ENCODE assay signal across 8 cellular contexts in genomic region chr3:120198305-120198878, GRCh38.
DNase-seq lines count a peak whose midpoint lies in the region; ATAC-seq and TF ChIP-seq lines count a peak whose summit lies in the region.

No MANE protein-coding gene starts in this region.

- peak; percentile 83 for ATAC-seq in SK-N-SH treated with all-trans-retinoic acid at 6 μM for 48 hours
- no peak for ATAC-seq in HG02884 (IDR thresholded peaks at IDR 0.05; ENCODE audit: unreplicated experiment)

- DNase-seq in DMS53 (lab: John Stamatoyannopoulos, UW) (peak; percentile 39), HS-5 (ENCODE audit: low read depth) (peak; percentile 38), kidney glomerular epithelial cell (lab: John Stamatoyannopoulos, UW) (peak; percentile 38), NCI-H1436 treated with DMSO at 0.1 percent for 48 hours (lab: John Stamatoyannopoulos, UW) (no peak), amniotic stem cell (lab: John Stamatoyannopoulos, UW) (no peak), epidermal melanocyte (ENCODE audit: insufficient read length, low spot score) (no peak)

TF ChIP-seq in SK-N-SH treated with all-trans-retinoic acid at 6 μM for 48 hours, 23 proteins besides CTCF, POLR2A, EP300 and RAD21:
- TF ChIP-seq ZC3H10 (CRISPR knock-in tag; IDR thresholded peaks at IDR 0.05) (no peak), ZNF70 (CRISPR knock-in tag; IDR thresholded peaks at IDR 0.05) (no peak), ZNF8 (CRISPR knock-in tag; IDR thresholded peaks at IDR 0.05) (no peak)

Comparison
In these comparisons a context has a peak if more than half of its experiments do, and no peak if none do; other contexts are left out.
1. DNase-seq: peak in DMS53 (single experiment), HS-5 (single experiment) and kidney glomerular epithelial cell (single experiment); none in NCI-H1436 treated with DMSO at 0.1 percent for 48 hours (single experiment), amniotic stem cell (single experiment) and epidermal melanocyte (single experiment).